In the genomic region with DNA sequence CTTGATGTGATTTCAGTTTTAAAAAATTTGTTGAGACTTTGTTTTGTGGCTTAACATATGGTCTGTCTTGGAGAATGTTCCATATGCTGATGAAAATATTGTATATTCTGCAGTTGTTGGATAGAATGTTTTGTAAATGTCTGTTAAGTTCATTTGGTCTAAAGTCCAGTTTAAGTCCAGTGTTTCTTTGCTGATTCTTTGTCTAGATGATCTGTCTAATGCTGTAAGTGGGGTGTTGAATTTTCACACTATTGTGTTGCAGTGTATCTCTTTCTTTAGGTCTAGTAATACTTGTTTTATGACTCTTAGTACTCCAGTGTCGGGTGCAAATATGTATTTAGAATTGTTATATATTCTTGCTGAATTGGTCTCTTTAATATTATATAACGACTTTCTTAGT, we compare ENCODE assay signal across 20 cellular contexts. TPM values are rescaled to one million over a fixed set of nuclear protein-coding genes. Genes with fewer than 3 reads are reported as not detected.
"Had no signal": no experiment of that assay in that cellular context is flagged by ENCODE, and none has a peak within 500 bp of the region (broad histone marks: within the 10 kb centered on the region; RNA-seq: fewer than 3 reads in every experiment).

No MANE protein-coding gene starts in this region.

- H3K27me3 ChIP-seq: cardiac muscle cell, esophagus squamous epithelium, thyroid gland had no signal

- H3K4me1 Mint-ChIP-seq: nephron progenitor cell had no signal

- H3K27ac Mint-ChIP-seq: activated B cell treated with CpG ODN at 0.5 μM for 24 hours; activated CD8-positive, alpha-beta T cell treated with anti-CD3 and anti-CD28 coated beads for 36 hours; activated naive CD8-positive, alpha-beta T cell; effector memory CD8-positive, alpha-beta T cell; T-helper 2 cell treated with Interferon-gamma antibody and Interleukin-4, amounts not matched to agents 5 μg/mL and 100 μg/mL, for 36 hours had no signal

- H3K9me3 Mint-ChIP-seq: effector memory CD8-positive, alpha-beta T cell had no signal

- H3K4me3 ChIP-seq: cardiac muscle cell, esophagus squamous epithelium, lower lobe of right lung, thyroid gland had no signal

- ATAC-seq: activated CD8-positive, alpha-beta T cell treated with anti-CD3 and anti-CD28 coated beads for 36 hours; effector memory CD8-positive, alpha-beta T cell; lower lobe of right lung had no signal

- H3K9me3 ChIP-seq: esophagus squamous epithelium, lower lobe of right lung, thyroid gland had no signal

- H3K27ac ChIP-seq: cardiac muscle cell, esophagus squamous epithelium, lower lobe of right lung, thyroid gland had no signal

- DNase-seq: activated B cell treated with CpG ODN at 0.5 μM for 24 hours; activated CD4-positive, alpha-beta T cell treated with anti-CD3 and anti-CD28 coated beads for 48 hours; activated CD8-positive, alpha-beta T cell treated with anti-CD3 and anti-CD28 coated beads for 36 hours; activated gamma-delta T cell; activated T-cell treated with anti-CD3 and anti-CD28 coated beads, Interleukin-2, amount 50 U/mL, for 1 hour; effector memory CD8-positive, alpha-beta T cell; esophagus squamous epithelium; lower lobe of right lung; nephron progenitor cell; nucleus accumbens; posterior cingulate gyrus; retina; stimulated activated CD4-positive, alpha-beta T cell treated with anti-CD3 and anti-CD28 coated beads, Interleukin-12 subunit alpha, Interleukin-12 subunit beta, amount 100 ng/mL, for 4 hours; stimulated activated CD4-positive, alpha-beta T cell treated with anti-CD3 and anti-CD28 coated beads, Interleukin-1b, Interleukin-23, amount 100 ng/mL, for 48 hours; stimulated activated CD8-positive, alpha-beta memory T cell treated with anti-CD3 and anti-CD28 coated beads, Interleukin-4, amount 100 ng/mL, for 48 hours; stimulated activated naive CD4-positive, alpha-beta T cell treated with Interleukin-2 at 50 U/mL for 16 hours; thyroid gland had no signal

- H3K4me3 Mint-ChIP-seq: activated B cell treated with CpG ODN at 0.5 μM for 24 hours; activated CD8-positive, alpha-beta T cell treated with anti-CD3 and anti-CD28 coated beads for 36 hours; effector memory CD8-positive, alpha-beta T cell; nephron progenitor cell; T-helper 2 cell treated with Interferon-gamma antibody and Interleukin-4, amounts not matched to agents 5 μg/mL and 100 μg/mL, for 36 hours had no signal

- H3K27me3 Mint-ChIP-seq: activated B cell treated with CpG ODN at 0.5 μM for 24 hours; activated CD8-positive, alpha-beta T cell treated with anti-CD3 and anti-CD28 coated beads for 36 hours; activated naive CD8-positive, alpha-beta T cell; effector memory CD8-positive, alpha-beta T cell had no signal

RNA-seq across cellular contexts. Expression of a gene that starts 33.8 kb away (rescaled TPM):
- total RNA-seq: esophagus squamous epithelium had no signal
